ENCODE assay signal across 1 cellular context in the genomic region with DNA sequence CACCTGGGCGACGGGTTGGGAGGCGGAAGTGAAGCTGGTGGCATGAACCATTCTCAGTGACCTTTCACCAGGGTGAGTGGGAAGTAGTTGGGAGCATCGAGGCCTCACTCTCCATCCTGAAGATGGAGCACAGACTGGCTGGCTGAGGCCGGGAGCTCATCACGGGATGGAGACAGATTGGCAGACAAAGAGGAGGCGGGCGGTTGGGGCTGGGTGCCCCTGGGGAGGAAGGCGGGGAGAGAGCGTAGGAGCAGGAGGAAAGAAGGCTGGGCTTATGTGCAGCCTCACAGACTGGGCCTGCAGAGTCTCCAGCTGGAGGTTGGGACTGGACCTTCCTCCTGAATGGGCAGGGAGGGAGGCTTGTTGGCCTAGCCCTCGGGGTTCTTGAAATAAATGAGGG.
TF ChIP-seq lines count a peak whose summit lies in the region.

No MANE protein-coding gene starts in this region.

TF ChIP-seq in HepG2, 621 proteins besides CTCF, POLR2A, EP300 and RAD21:
- TF ChIP-seq GABPA (IDR thresholded peaks at IDR 0.05; ENCODE audit: low read depth, low read length) (peak; percentile 16; the same call in 1 of the 2 replicates), GABPA (CRISPR knock-in tag; IDR thresholded peaks at IDR 0.05; ENCODE audit: low read depth) (no peak), ZSCAN25 (CRISPR knock-in tag; IDR thresholded peaks at IDR 0.05) (no peak)
